Comparison of ENCODE assay signal across 20 cellular contexts in genomic region chr5:163567811-163568210, GRCh38.
"Had no signal": no experiment of that assay in that cellular context is flagged by ENCODE, and none has a peak within 500 bp of the region (broad histone marks: within the 10 kb centered on the region; RNA-seq: fewer than 3 reads in every experiment).

No MANE protein-coding gene starts in this region.

- H3K27ac Mint-ChIP-seq: memory B cell, mesothelial cell of epicardium, nephron, type B pancreatic cell had no signal

- DNase-seq: cortex of kidney; effector memory CD4-positive, alpha-beta T cell; esophagus squamous epithelium; foreskin melanocyte; head of caudate nucleus; kidney; left cardiac atrium; left ventricle myocardium inferior; lower lobe of right lung; ovary; sigmoid colon; stimulated activated CD4-positive, alpha-beta T cell treated with anti-CD3 and anti-CD28 coated beads, Interleukin-12 subunit alpha, Interleukin-12 subunit beta, amount 100 ng/mL, for 4 hours; stimulated activated naive CD4-positive, alpha-beta T cell treated with Interleukin-2 at 50 U/mL for 16 hours had no signal

- H3K4me2 ChIP-seq: hepatocyte had no signal

- H3K4me3 Mint-ChIP-seq: memory B cell, mesothelial cell of epicardium had no signal

- ATAC-seq: left cardiac atrium, lower lobe of right lung had no signal

- H3K9me3 ChIP-seq: esophagus squamous epithelium, left ventricle myocardium inferior, lower lobe of right lung, ovary, right atrium auricular region, sigmoid colon had no signal

- H3K9me3 Mint-ChIP-seq: memory B cell, mesothelial cell of epicardium, nephron, type B pancreatic cell had no signal

- H3K36me3 Mint-ChIP-seq: memory B cell, mesothelial cell of epicardium, type B pancreatic cell had no signal

- H3K27me3 ChIP-seq: ovary, right atrium auricular region had no signal

- H3K27ac ChIP-seq: esophagus squamous epithelium, hepatocyte, left ventricle myocardium inferior, lower lobe of right lung, ovary, right atrium auricular region, sigmoid colon, skin epidermis had no signal

- H3K4me3 ChIP-seq: esophagus squamous epithelium, hepatocyte, left ventricle myocardium inferior, lower lobe of right lung, ovary, right atrium auricular region, sigmoid colon, skin epidermis had no signal

- H2AFZ ChIP-seq: hepatocyte had no signal

- H3K36me3 ChIP-seq: esophagus squamous epithelium, left ventricle myocardium inferior, lower lobe of right lung, ovary, right atrium auricular region, sigmoid colon had no signal
